ENCODE assay signal across 12 cellular contexts in genomic region chr12:2382391-2383155, GRCh38.
DNase-seq lines count a peak whose midpoint lies in the region; ATAC-seq and TF ChIP-seq lines count a peak whose summit lies in the region.
"Had no signal": no experiment of that assay in that cellular context is flagged by ENCODE, and none has a peak within 500 bp of the region (broad histone marks: within the 10 kb centered on the region; RNA-seq: fewer than 3 reads in every experiment).

No MANE protein-coding gene starts in this region.

- H4K20me1 ChIP-seq in IMR-90 (ENCODE audit: insufficient read depth, low read length): no peaks in the 10 kb centered on the region

- no peaks in the 10 kb centered on the region for H3K27me3 ChIP-seq in IMR-90 (ENCODE audit: control insufficient read depth, insufficient read depth, low read length)

- H3K9me1 ChIP-seq in IMR-90 (ENCODE audit: insufficient read depth, low read length): peaks cover 6% of the 10 kb centered on the region; the same call in 1 of the 2 replicates

- no TSS peak for BruUV-seq in IMR-90 (replicated peaks; lab: Mats Ljungman, UMichigan)

- H3K4me3 ChIP-seq in IMR-90 (ENCODE audit: insufficient read depth, low read depth, low read length): no peak overlapping the region

- H4K8ac ChIP-seq in IMR-90 (ENCODE audit: low read depth in 2 of 2, low read length in 2 of 2): no peak overlapping the region

- no peaks in the 10 kb centered on the region for H3K9me3 ChIP-seq in IMR-90 (ENCODE audit: control insufficient read depth, insufficient read depth, low read length)

- H4K5ac ChIP-seq in IMR-90 (ENCODE audit: low read depth, low read length): no peak overlapping the region

- no peak overlapping the region for H3K27ac ChIP-seq in IMR-90 (ENCODE audit: insufficient read depth, low read length)

- no peak overlapping the region for H2AK5ac ChIP-seq in IMR-90 (ENCODE audit: low read depth, low read length)

- no peak overlapping the region for H2BK5ac ChIP-seq in IMR-90 (ENCODE audit: low read depth, low read length, poor library complexity, severe bottlenecking)

- TF ChIP-seq CTCF in IMR-90 (conservative IDR thresholded peaks at IDR 0.05; ENCODE audit: low read depth, low read length) (0 out of 2 replicates have a peak, but pooled peaks have one; percentile 18), brain (conservative IDR thresholded peaks at IDR 0.05) (peak; percentile 19 to 22)

- no peak overlapping the region for H2BK120ac ChIP-seq in IMR-90 (ENCODE audit: low read depth, low read length)

- no peak overlapping the region for H2BK20ac ChIP-seq in IMR-90 (ENCODE audit: low read depth, low read length)

- H3K9me3 Mint-ChIP-seq in brain: no peaks in the 10 kb centered on the region
- H3K9me3 Mint-ChIP-seq: activated CD4-positive, alpha-beta T cell treated with anti-CD3 and anti-CD28 coated beads, Interleukin-2, amount 10 ng/mL, durations not matched to agents 24 days and 14 days; activated naive CD4-positive, alpha-beta T cell treated with anti-CD3 and anti-CD28 coated beads, Interleukin-2, amount 50 U/mL, for 24 hours had no signal

- no peak overlapping the region for H2AFZ ChIP-seq in IMR-90 (replicated peaks; ENCODE audit: low read length, poor library complexity)

- no peak for TF ChIP-seq RAD21 in IMR-90 (IDR thresholded peaks at IDR 0.05; ENCODE audit: low read length)

- peaks cover 8% of the 10 kb centered on the region; the same call in 1 of the 2 replicates for H3K4me1 ChIP-seq in IMR-90 (ENCODE audit: control insufficient read depth, insufficient read depth, low read length)

- no peak overlapping the region for H3K23ac ChIP-seq in IMR-90 (ENCODE audit: low read depth, low read length)

- in situ Hi-C loops in IMR-90 (cut with MboI; ENCODE audit: low sequenced_read_pairs): no loop called here

- POLR2A ChIA-PET in IMR-90 (lab: Charles Lee; ENCODE audit: unreplicated experiment): no interaction called here

- no peak overlapping the region for H3K14ac ChIP-seq in IMR-90 (replicated peaks; ENCODE audit: low read depth, low read length)

- no peak overlapping the region for H2AK9ac ChIP-seq in IMR-90 (replicated peaks; ENCODE audit: low read depth, low read length, poor library complexity)

- no peak for TF ChIP-seq POLR2A in IMR-90 (IDR thresholded peaks at IDR 0.05; ENCODE audit: low read depth, low read length)

- DNase-seq in Ammon's horn (ENCODE audit: low spot score) (peak; percentile 32), IMR-90 (peak; percentile 51), mesenteric fat pad (ENCODE audit: low spot score) (peak; percentile 37), NCI-H146 (lab: John Stamatoyannopoulos, UW) (no peak), DMS 273 (lab: John Stamatoyannopoulos, UW; ENCODE audit: unreplicated experiment) (no peak), germinal center (ENCODE audit: low spot score) (no peak)
- DNase-seq: activated CD4-positive, alpha-beta T cell treated with anti-CD3 and anti-CD28 coated beads, Interleukin-2, amount 10 ng/mL, durations not matched to agents 24 days and 14 days; COR-L47; effector memory CD4-positive, alpha-beta T cell had no signal

- H2BK15ac ChIP-seq in IMR-90 (ENCODE audit: low read depth, low read length): no peak overlapping the region

- no peak overlapping the region for H3K4me2 ChIP-seq in IMR-90 (ENCODE audit: low read depth, low read length)

- H3K4ac ChIP-seq in IMR-90 (ENCODE audit: low read depth, low read length): no peak overlapping the region

- H3K27ac Mint-ChIP-seq in brain: peak overlapping the region in 1 of 5 experiments; percentile 68
- H3K27ac Mint-ChIP-seq: activated CD4-positive, alpha-beta T cell treated with anti-CD3 and anti-CD28 coated beads, Interleukin-2, amount 10 ng/mL, durations not matched to agents 24 days and 14 days; activated naive CD4-positive, alpha-beta T cell treated with anti-CD3 and anti-CD28 coated beads, Interleukin-2, amount 50 U/mL, for 24 hours had no signal

- no peaks in the 10 kb centered on the region for H3K79me1 ChIP-seq in IMR-90 (ENCODE audit: low read depth in 1 of 2, low read length in 2 of 2)

- no peaks in the 10 kb centered on the region for H3K36me3 Mint-ChIP-seq in brain
- H3K36me3 Mint-ChIP-seq: activated naive CD4-positive, alpha-beta T cell treated with anti-CD3 and anti-CD28 coated beads, Interleukin-2, amount 50 U/mL, for 24 hours had no signal

- ATAC-seq in IMR-90 (ENCODE audit: low read depth) (no peak), GM21390 (IDR thresholded peaks at IDR 0.05; ENCODE audit: unreplicated experiment) (no peak)

- no peak overlapping the region for H3K9ac ChIP-seq in IMR-90 (ENCODE audit: low read depth, low read length)

- no peaks in the 10 kb centered on the region for H3K36me3 ChIP-seq in IMR-90 (ENCODE audit: control insufficient read depth, insufficient read depth, low read length)

- no peak overlapping the region for H3K56ac ChIP-seq in IMR-90 (ENCODE audit: extremely low read depth, insufficient read depth, low read length)

- H3K27me3 Mint-ChIP-seq in brain: no peaks in the 10 kb centered on the region
- H3K27me3 Mint-ChIP-seq: activated naive CD4-positive, alpha-beta T cell treated with anti-CD3 and anti-CD28 coated beads, Interleukin-2, amount 50 U/mL, for 24 hours had no signal

- dilution Hi-C loops in IMR-90 (cut with HindIII; ENCODE audit: low sequenced_read_pairs, unreplicated experiment): no loop called here

- intact Hi-C loops in IMR-90 (cut with micrococcal nuclease): no loop called here

- H3K4me1 Mint-ChIP-seq in brain: peaks cover 66% of the 10 kb centered on the region
- H3K4me1 Mint-ChIP-seq: activated naive CD4-positive, alpha-beta T cell treated with anti-CD3 and anti-CD28 coated beads, Interleukin-2, amount 50 U/mL, for 24 hours had no signal

- WGBS in IMR-90 (ENCODE audit: extremely low coverage in 2 of 2, insufficient read length in 1 of 2), 2 experiments: no CpG with 5 or more reads among the region's 5 CpGs

- H3K4me3 Mint-ChIP-seq in brain: no peak overlapping the region
- H3K4me3 Mint-ChIP-seq: activated CD4-positive, alpha-beta T cell treated with anti-CD3 and anti-CD28 coated beads, Interleukin-2, amount 10 ng/mL, durations not matched to agents 24 days and 14 days; activated naive CD4-positive, alpha-beta T cell treated with anti-CD3 and anti-CD28 coated beads, Interleukin-2, amount 50 U/mL, for 24 hours had no signal

- H4K91ac ChIP-seq in IMR-90 (ENCODE audit: insufficient read depth, low read depth, low read length): no peak overlapping the region

- H3K18ac ChIP-seq in IMR-90 (ENCODE audit: low read depth, low read length): no peak overlapping the region

- CTCF ChIA-PET in IMR-90 (lab: Yijun Ruan, JAX): interaction anchor here (0.6 kb wide), 1 partner anchor 153 kb away, joined by 3 read pairs; no protein-coding TSS in a partner anchor

TF ChIP-seq in IMR-90, 13 proteins besides CTCF, POLR2A, EP300 and RAD21:
- TF ChIP-seq SMC3 (IDR thresholded peaks at IDR 0.05; ENCODE audit: low read depth, low read length) (no peak), CEBPB (IDR thresholded peaks at IDR 0.05; ENCODE audit: low read depth, low read length) (no peak), RFX5 (IDR thresholded peaks at IDR 0.05; ENCODE audit: low read depth, low read length) (no peak), FOS (IDR thresholded peaks at IDR 0.05; ENCODE audit: low read depth, low read length) (no peak), MAFK (IDR thresholded peaks at IDR 0.05; ENCODE audit: low read depth, low read length) (no peak), NFE2L2 (IDR thresholded peaks at IDR 0.05; ENCODE audit: low read depth, low read length) (no peak), RCOR1 (IDR thresholded peaks at IDR 0.05; ENCODE audit: insufficient replicate concordance, low read length) (no peak), ELK1 (IDR thresholded peaks at IDR 0.05; ENCODE audit: borderline replicate concordance, low read depth, low read length) (no peak), USF2 (IDR thresholded peaks at IDR 0.05; ENCODE audit: low read depth, low read length) (no peak), CHD1 (IDR thresholded peaks at IDR 0.05; ENCODE audit: low read depth, low read length) (no peak), BHLHE40 (IDR thresholded peaks at IDR 0.05; ENCODE audit: low read depth, low read length) (no peak), MAZ (IDR thresholded peaks at IDR 0.05; ENCODE audit: borderline replicate concordance, low read depth, low read length) (no peak), MXI1 (IDR thresholded peaks at IDR 0.05; ENCODE audit: borderline replicate concordance, low read depth, low read length) (no peak)

Comparison
In these comparisons a context has a peak if more than half of its experiments do, and no peak if none do; other contexts are left out.
1. DNase-seq: peak in Ammon's horn (single experiment), IMR-90 (single experiment) and mesenteric fat pad (single experiment); none in NCI-H146 (single experiment), DMS 273 (single experiment) and germinal center (single experiment).